Comparison of ENCODE assay signal across 1 cellular context in the genomic region with DNA sequence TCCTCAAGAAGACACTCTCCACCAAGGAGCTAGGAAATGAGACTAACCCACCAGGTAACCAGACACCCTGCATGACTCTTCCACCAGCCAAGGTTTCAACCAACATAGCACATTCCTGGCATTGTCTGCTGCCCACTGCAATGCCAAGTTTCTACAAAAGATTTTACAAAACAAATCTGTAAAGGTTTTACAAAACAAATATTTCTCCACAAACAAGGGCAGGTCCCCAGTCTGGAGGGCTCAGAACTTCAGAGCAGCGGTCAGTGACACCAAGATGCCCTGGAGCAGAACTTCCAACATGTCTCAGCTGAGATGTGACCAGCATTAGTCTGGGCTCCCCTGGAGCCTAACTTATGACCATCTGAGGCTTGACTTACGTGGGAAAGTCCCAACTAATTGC.
TF ChIP-seq lines count a peak whose summit lies in the region.

No MANE protein-coding gene starts in this region.

TF ChIP-seq in GM12878, 131 proteins besides CTCF, POLR2A, EP300 and RAD21:
- TF ChIP-seq FOS (IDR thresholded peaks at IDR 0.05; ENCODE audit: borderline replicate concordance, extremely low read depth, insufficient read length) (no peak), ZBED1 (IDR thresholded peaks at IDR 0.05; ENCODE audit: borderline replicate concordance) (no peak), SPI1 (IDR thresholded peaks at IDR 0.05; ENCODE audit: borderline replicate concordance, insufficient read depth, low read depth, low read length) (no peak), ZNF622 (IDR thresholded peaks at IDR 0.05) (no peak), HDAC6 (IDR thresholded peaks at IDR 0.05; ENCODE audit: unreplicated experiment) (no peak), CBX3 (IDR thresholded peaks at IDR 0.05; ENCODE audit: borderline replicate concordance, low read depth) (no peak), CHD4 (IDR thresholded peaks at IDR 0.05) (no peak), FOXK2 (IDR thresholded peaks at IDR 0.05) (no peak), POU2F2 (IDR thresholded peaks at IDR 0.05; ENCODE audit: borderline replicate concordance, low read depth, low read length) (no peak), KDM1A (IDR thresholded peaks at IDR 0.05; ENCODE audit: borderline replicate concordance) (no peak)
- TF ChIP-seq, protein P1, sequence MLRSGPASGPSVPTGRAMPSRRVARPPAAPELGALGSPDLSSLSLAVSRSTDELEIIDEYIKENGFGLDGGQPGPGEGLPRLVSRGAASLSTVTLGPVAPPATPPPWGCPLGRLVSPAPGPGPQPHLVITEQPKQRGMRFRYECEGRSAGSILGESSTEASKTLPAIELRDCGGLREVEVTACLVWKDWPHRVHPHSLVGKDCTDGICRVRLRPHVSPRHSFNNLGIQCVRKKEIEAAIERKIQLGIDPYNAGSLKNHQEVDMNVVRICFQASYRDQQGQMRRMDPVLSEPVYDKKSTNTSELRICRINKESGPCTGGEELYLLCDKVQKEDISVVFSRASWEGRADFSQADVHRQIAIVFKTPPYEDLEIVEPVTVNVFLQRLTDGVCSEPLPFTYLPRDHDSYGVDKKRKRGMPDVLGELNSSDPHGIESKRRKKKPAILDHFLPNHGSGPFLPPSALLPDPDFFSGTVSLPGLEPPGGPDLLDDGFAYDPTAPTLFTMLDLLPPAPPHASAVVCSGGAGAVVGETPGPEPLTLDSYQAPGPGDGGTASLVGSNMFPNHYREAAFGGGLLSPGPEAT (IDR thresholded peaks at IDR 0.05; ENCODE audit: low read depth) = no peak
TF ChIP-seq in GM12878: peak in this region for 0.
